In genomic region chr22:24376606-24377005, GRCh38 we compare ENCODE assay signal across 14 cellular contexts.
"Had no signal": no experiment of that assay in that cellular context is flagged by ENCODE, and none has a peak within 500 bp of the region (broad histone marks: within the 10 kb centered on the region; RNA-seq: fewer than 3 reads in every experiment).

No MANE protein-coding gene starts in this region.

- H3K27me3 Mint-ChIP-seq: activated CD4-positive, alpha-beta T cell treated with anti-CD3 and anti-CD28 coated beads, Interleukin-2, amount 10 ng/mL, durations not matched to agents 7 days and 5 days; activated naive CD8-positive, alpha-beta T cell treated with anti-CD3 and anti-CD28 coated beads, Interleukin-2, amount 50 U/mL, for 24 hours; effector memory CD8-positive, alpha-beta T cell; memory B cell; stimulated activated memory B cell treated with anti-CD40 and anti-IgM and Interleukin-4, amounts not matched to agents 10 μg/mL and 1 μg/mL and 100 μg/mL, for 72 hours had no signal

- H3K9me3 Mint-ChIP-seq: activated naive CD8-positive, alpha-beta T cell treated with anti-CD3 and anti-CD28 coated beads, Interleukin-2, amount 50 U/mL, for 24 hours; effector memory CD8-positive, alpha-beta T cell; stimulated activated memory B cell treated with anti-CD40 and anti-IgM and Interleukin-4, amounts not matched to agents 10 μg/mL and 1 μg/mL and 100 μg/mL, for 72 hours had no signal

- H3K4me3 ChIP-seq: left ventricle myocardium inferior, thyroid gland had no signal

- H3K27ac ChIP-seq: foreskin keratinocyte, left ventricle myocardium inferior, thyroid gland had no signal

- H3K4me1 Mint-ChIP-seq: memory B cell; stimulated activated memory B cell treated with anti-CD40 and anti-IgM and Interleukin-4, amounts not matched to agents 10 μg/mL and 1 μg/mL and 100 μg/mL, for 72 hours had no signal

- H3K27ac Mint-ChIP-seq: activated CD4-positive, alpha-beta T cell treated with anti-CD3 and anti-CD28 coated beads, Interleukin-2, amount 10 ng/mL, durations not matched to agents 7 days and 5 days; activated naive CD4-positive, alpha-beta T cell treated with anti-CD3 and anti-CD28 coated beads for 36 hours; activated naive CD8-positive, alpha-beta T cell treated with anti-CD3 and anti-CD28 coated beads, Interleukin-2, amount 50 U/mL, for 24 hours; activated T-helper 2 cell treated with anti-CD3 and anti-CD28 coated beads, Interferon-gamma antibody, Interleukin-2, Interleukin-4, amounts not matched to agents 10 μg/mL and 5 μg/mL and 100 μg/mL, durations not matched to agents 14 hours and 24 hours and 36 hours; memory B cell; nephron progenitor cell; stimulated activated memory B cell treated with anti-CD40 and anti-IgM and Interleukin-4, amounts not matched to agents 10 μg/mL and 1 μg/mL and 100 μg/mL, for 72 hours had no signal

- H3K4me1 ChIP-seq: foreskin keratinocyte, thyroid gland had no signal

- ATAC-seq: activated naive CD8-positive, alpha-beta T cell treated with anti-CD3 and anti-CD28 coated beads, Interleukin-2, amount 50 U/mL, for 24 hours; effector memory CD8-positive, alpha-beta T cell; foreskin keratinocyte; stimulated activated memory B cell treated with anti-CD40 and anti-IgM and Interleukin-4, amounts not matched to agents 10 μg/mL and 1 μg/mL and 100 μg/mL, for 72 hours had no signal

- H3K27me3 ChIP-seq: foreskin keratinocyte, thyroid gland had no signal

- DNase-seq: activated CD4-positive, alpha-beta T cell treated with anti-CD3 and anti-CD28 coated beads, Interleukin-2, amount 10 ng/mL, durations not matched to agents 7 days and 5 days; activated naive CD4-positive, alpha-beta T cell treated with anti-CD3 and anti-CD28 coated beads for 36 hours; activated naive CD8-positive, alpha-beta T cell treated with anti-CD3 and anti-CD28 coated beads, Interleukin-2, amount 50 U/mL, for 24 hours; aorta; dermis blood vessel endothelial cell; effector memory CD8-positive, alpha-beta T cell; foreskin keratinocyte; left ventricle myocardium inferior; nephron progenitor cell; occipital lobe; thyroid gland had no signal

- H3K4me3 Mint-ChIP-seq: activated CD4-positive, alpha-beta T cell treated with anti-CD3 and anti-CD28 coated beads, Interleukin-2, amount 10 ng/mL, durations not matched to agents 7 days and 5 days; activated naive CD4-positive, alpha-beta T cell treated with anti-CD3 and anti-CD28 coated beads for 36 hours; activated naive CD8-positive, alpha-beta T cell treated with anti-CD3 and anti-CD28 coated beads, Interleukin-2, amount 50 U/mL, for 24 hours; effector memory CD8-positive, alpha-beta T cell; memory B cell; nephron progenitor cell; stimulated activated memory B cell treated with anti-CD40 and anti-IgM and Interleukin-4, amounts not matched to agents 10 μg/mL and 1 μg/mL and 100 μg/mL, for 72 hours had no signal

- H3K9me3 ChIP-seq: left ventricle myocardium inferior, thyroid gland had no signal
